Comparison of ENCODE assay signal across 1 cellular context in genomic region chr7:27243340-27244163, GRCh38.
TF ChIP-seq lines count a peak whose summit lies in the region.

No MANE protein-coding gene starts in this region.

TF ChIP-seq in endothelial cell of umbilical vein, 7 proteins besides CTCF, POLR2A, EP300 and RAD21:
- TF ChIP-seq EZH2 (IDR thresholded peaks at IDR 0.05; ENCODE audit: borderline replicate concordance, low read depth, low read length, severe bottlenecking) (peak; percentile 12), JUN (IDR thresholded peaks at IDR 0.05; ENCODE audit: borderline replicate concordance, insufficient read depth, insufficient read length, low read depth) (no peak)
- TF ChIP-seq, protein P1, sequence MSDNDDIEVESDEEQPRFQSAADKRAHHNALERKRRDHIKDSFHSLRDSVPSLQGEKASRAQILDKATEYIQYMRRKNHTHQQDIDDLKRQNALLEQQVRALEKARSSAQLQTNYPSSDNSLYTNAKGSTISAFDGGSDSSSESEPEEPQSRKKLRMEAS (IDR thresholded peaks at IDR 0.05; ENCODE audit: insufficient read depth, insufficient read length) = no peak
